Comparison of ENCODE assay signal across 23 cellular contexts in the genomic region with DNA sequence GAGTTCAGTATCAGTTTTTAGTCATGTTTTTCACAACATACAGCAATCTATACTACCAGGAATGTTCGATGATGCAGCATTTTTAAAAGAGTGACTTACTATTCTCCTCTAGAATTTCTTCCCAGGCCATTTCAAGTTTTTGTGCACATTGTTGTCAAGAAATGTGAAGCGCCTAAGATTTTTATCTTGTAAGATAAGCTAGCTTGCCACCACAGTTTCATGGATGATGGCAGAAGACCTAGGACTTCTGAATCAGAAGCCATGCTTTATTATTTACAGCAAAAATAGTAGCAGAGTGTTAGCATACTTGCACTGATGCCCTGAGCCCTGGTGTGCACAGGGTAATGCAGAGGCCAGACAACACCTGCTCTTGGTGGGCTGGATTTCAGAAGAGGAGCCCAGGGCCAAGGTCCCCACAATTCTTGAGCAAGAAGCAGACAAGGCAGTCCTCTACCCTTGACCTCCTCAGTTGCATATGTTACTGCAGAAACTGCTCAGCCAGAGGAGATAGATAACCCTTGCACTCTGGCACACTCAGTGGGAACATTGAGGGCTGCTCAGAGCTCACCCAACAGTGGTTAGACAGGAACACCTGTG.
DNase-seq lines count a peak whose midpoint lies in the region; ATAC-seq and TF ChIP-seq lines count a peak whose summit lies in the region.
"Had no signal": no experiment of that assay in that cellular context is flagged by ENCODE, and none has a peak within 500 bp of the region (broad histone marks: within the 10 kb centered on the region; RNA-seq: fewer than 3 reads in every experiment).

No MANE protein-coding gene starts in this region.

- peak; percentile 10 for DNase-seq in HuH-7 (ENCODE audit: low spot score)
- peak; percentile 27 for DNase-seq in amniotic epithelial cell (ENCODE audit: low read depth)
- no peak for DNase-seq in left ventricle myocardium inferior
- DNase-seq in islet precursor cell = no peak
- DNase-seq in aorta = no peak
- DNase-seq: activated CD4-positive, alpha-beta T cell treated with anti-CD3 and anti-CD28 coated beads for 36 hours; activated CD8-positive, alpha-beta memory T cell treated with anti-CD3 and anti-CD28 coated beads for 24 hours; activated gamma-delta T cell treated with Interleukin-2 at 50 U/mL for 16 hours; activated T-cell treated with anti-CD3 and anti-CD28 coated beads, Interleukin-2, amount 50 U/mL, for 1 hour; adrenal gland; EL; mesendoderm; naive B cell; NCI-H1436; NCI-H446; PC-3; SHP77 treated with DMSO at 0.1 percent for 48 hours; sigmoid colon; tibial artery had no signal

- no peaks in the 10 kb centered on the region for H3K36me3 ChIP-seq in left ventricle myocardium inferior
- no peaks in the 10 kb centered on the region for H3K36me3 ChIP-seq in parathyroid adenoma (ENCODE audit: control insufficient read depth, insufficient read depth, low read length)
- no peaks in the 10 kb centered on the region for H3K36me3 ChIP-seq in aorta (ENCODE audit: control insufficient read depth in 1 of 2, insufficient read depth in 2 of 2, low read length in 1 of 2)
- H3K36me3 ChIP-seq: adrenal gland, sigmoid colon, tibial artery had no signal

- H3K4me1 ChIP-seq in left ventricle myocardium inferior (peaks cover 86% of the 10 kb centered on the region), parathyroid adenoma (peaks cover 6% of the 10 kb centered on the region), aorta (ENCODE audit: control insufficient read depth in 1 of 2, insufficient read depth in 2 of 2, low read length in 2 of 2) (peaks cover 0 to 2% of the 10 kb centered on the region in 2 donors)

- H3K9ac ChIP-seq in parathyroid adenoma = no peak overlapping the region

- TF ChIP-seq CTCF in left ventricle myocardium inferior (IDR thresholded peaks at IDR 0.05; ENCODE audit: borderline replicate concordance) (no peak), parathyroid adenoma (IDR thresholded peaks at IDR 0.05) (no peak)

- no peaks in the 10 kb centered on the region for H3K27me3 ChIP-seq in left ventricle myocardium inferior (ENCODE audit: low read depth)
- no peaks in the 10 kb centered on the region for H3K27me3 ChIP-seq in parathyroid adenoma (ENCODE audit: control insufficient read depth, insufficient read depth, low read length)
- H3K27me3 ChIP-seq in aorta (ENCODE audit: control insufficient read depth in 1 of 2, insufficient read depth in 2 of 2, low read length in 1 of 2) = no peaks in the 10 kb centered on the region
- H3K27me3 ChIP-seq: adrenal gland, sigmoid colon, tibial artery had no signal

- H3K9me3 ChIP-seq in left ventricle myocardium inferior (replicated peaks) (no peaks in the 10 kb centered on the region), parathyroid adenoma (ENCODE audit: control insufficient read depth, low read length) (no peaks in the 10 kb centered on the region), aorta (ENCODE audit: control insufficient read depth, low read length) (no peaks in the 10 kb centered on the region)
- H3K9me3 ChIP-seq: adrenal gland, sigmoid colon, tibial artery had no signal

- H3K4me2 ChIP-seq in parathyroid adenoma (ENCODE audit: low read length) = peak overlapping the region; percentile 24

- WGBS in aorta, 2 donors = 85 to 88% methylated on average over 2 of the region's 2 CpGs

- intact Hi-C loops in left ventricle myocardium inferior (cut with micrococcal nuclease) = no loop called here
- intact Hi-C loops in aorta (cut with DNase I) = no loop called here

- no peak overlapping the region for H2AFZ ChIP-seq in parathyroid adenoma

- H3K4me3 ChIP-seq in left ventricle myocardium inferior = no peak overlapping the region
- no peak overlapping the region for H3K4me3 ChIP-seq in parathyroid adenoma (ENCODE audit: low read depth, low read length)
- H3K4me3 ChIP-seq in aorta (ENCODE audit: low read length in 2 of 2) = no peak overlapping the region
- H3K4me3 ChIP-seq: adrenal gland, sigmoid colon, tibial artery had no signal

- H3K79me2 ChIP-seq in parathyroid adenoma = peaks cover 8% of the 10 kb centered on the region

- H3K27ac ChIP-seq in left ventricle myocardium inferior (replicated peaks) (peak overlapping the region; percentile 43), parathyroid adenoma (no peak overlapping the region), aorta (ENCODE audit: low read depth in 1 of 2, low read length in 2 of 2) (no peak overlapping the region)
- H3K27ac ChIP-seq: adrenal gland, C4-2B, sigmoid colon, tibial artery had no signal

- ATAC-seq in HG03342 (IDR thresholded peaks at IDR 0.05; ENCODE audit: unreplicated experiment) = no peak
- ATAC-seq in GM18520 (IDR thresholded peaks at IDR 0.05; ENCODE audit: unreplicated experiment) = no peak
- no peak for ATAC-seq in aorta (ENCODE audit: low FRiP score)
- ATAC-seq: activated CD4-positive, alpha-beta T cell treated with anti-CD3 and anti-CD28 coated beads for 36 hours; PC-3 had no signal

Comparison
In these comparisons a context has a peak if more than half of its experiments do, and no peak if none do; other contexts are left out.
1. DNase-seq: peak in HuH-7 (single experiment) and amniotic epithelial cell (single experiment); none in left ventricle myocardium inferior (single experiment), islet precursor cell (single experiment) and aorta (0 of 2).